In genomic region chr6:118577972-118578371, GRCh38 we compare ENCODE assay signal across 24 cellular contexts. TPM values are rescaled to one million over a fixed set of nuclear protein-coding genes. Genes with fewer than 3 reads are reported as not detected.
DNase-seq lines count a peak whose midpoint lies in the region; ATAC-seq, FAIRE-seq and TF ChIP-seq lines count a peak whose summit lies in the region.
"Had no signal": no experiment of that assay in that cellular context is flagged by ENCODE, and none has a peak within 500 bp of the region (broad histone marks: within the 10 kb centered on the region; RNA-seq: fewer than 3 reads in every experiment).

No MANE protein-coding gene starts in this region.

- DNase-seq in CD4-positive, alpha-beta T cell = no peak
- DNase-seq in Kasumi-1 (lab: John Stamatoyannopoulos, UW) (peak; percentile 58 to 77), astrocyte (ENCODE audit: low read depth) (no peak), omental fat pad (ENCODE audit: low spot score) (no peak)
- DNase-seq in effector CD8-positive, alpha-beta T cell (lab: John Stamatoyannopoulos, UW) = no peak
- no peak for DNase-seq in activated CD4-positive, alpha-beta T cell treated with anti-CD3 and anti-CD28 coated beads, Interleukin-2, amount 50 U/mL, for 1 hour
- DNase-seq: Calu3; CD8-positive, alpha-beta memory T cell; DMS153; H7; Karpas-422; MG63; NCI-H1048; NCI-H1436; NCI-H187 treated with DMSO at 0.1 percent for 48 hours; NCI-H2227 treated with DMSO at 0.1 percent for 48 hours; NCI-H510A; RPMI8226; SHP77 had no signal

- H3K4me1 Mint-ChIP-seq in CD4-positive, alpha-beta T cell (ENCODE audit: low read depth) = peaks cover 9% of the 10 kb centered on the region
- peaks cover 15% of the 10 kb centered on the region for H3K4me1 Mint-ChIP-seq in astrocyte (ENCODE audit: low read depth, unreplicated experiment)
- peaks cover 4% of the 10 kb centered on the region for H3K4me1 Mint-ChIP-seq in nephron

- no peaks in the 10 kb centered on the region for H3K27me3 ChIP-seq in CD4-positive, alpha-beta T cell (ENCODE audit: control insufficient read depth, insufficient read depth, low read length)
- no peaks in the 10 kb centered on the region for H3K27me3 ChIP-seq in astrocyte (ENCODE audit: insufficient read depth, low read length)
- H3K27me3 ChIP-seq: MG63 had no signal

- ATAC-seq in CD4-positive, alpha-beta T cell (ENCODE audit: poor library complexity) = no peak
- ATAC-seq in omental fat pad (ENCODE audit: low FRiP score) = no peak

- peaks cover 71% of the 10 kb centered on the region for H3K79me2 ChIP-seq in astrocyte (ENCODE audit: insufficient read depth, low read length)

- intact Hi-C loops in CD4-positive, alpha-beta T cell (cut with DNase I, micrococcal nuclease) = no loop called here

- H3K4me1 ChIP-seq in astrocyte (ENCODE audit: insufficient read depth, low read length) = peaks cover 7% of the 10 kb centered on the region

- peak overlapping the region; percentile 24 for H3K27ac Mint-ChIP-seq in CD4-positive, alpha-beta T cell
- H3K27ac Mint-ChIP-seq in astrocyte (ENCODE audit: unreplicated experiment) = no peak overlapping the region
- peak overlapping the region in 2 of 3 experiments; percentile 32 to 35 for H3K27ac Mint-ChIP-seq in nephron

- peaks cover 11% of the 10 kb centered on the region for H3K9me3 Mint-ChIP-seq in CD4-positive, alpha-beta T cell
- H3K9me3 Mint-ChIP-seq in astrocyte (ENCODE audit: unreplicated experiment) (peaks cover 37% of the 10 kb centered on the region), nephron (peaks cover 51% of the 10 kb centered on the region)

- H3K27ac ChIP-seq in CD4-positive, alpha-beta T cell (ENCODE audit: low read depth, low read length) = no peak overlapping the region
- H3K27ac ChIP-seq in astrocyte (ENCODE audit: low read depth, low read length) = no peak overlapping the region
- H3K27ac ChIP-seq: PC-9 had no signal

- POLR2A ChIA-PET in CD4-positive, alpha-beta T cell (lab: Charles Lee) = no interaction called here

- no peak overlapping the region for H3K4me2 ChIP-seq in astrocyte (ENCODE audit: low read length)
- H3K4me2 ChIP-seq: PC-9 had no signal

- H3K4me3 Mint-ChIP-seq in CD4-positive, alpha-beta T cell = no peak overlapping the region
- H3K4me3 Mint-ChIP-seq in astrocyte (ENCODE audit: unreplicated experiment) (peak overlapping the region; percentile 62), nephron (peak overlapping the region in 1 of 3 experiments; percentile 41)
- H3K4me3 Mint-ChIP-seq: CD8-positive, alpha-beta memory T cell had no signal

- no peak overlapping the region for H3K9ac ChIP-seq in astrocyte (ENCODE audit: low read length)

- H3K36me3 ChIP-seq in astrocyte (ENCODE audit: insufficient read depth, low read length) = peaks cover 6% of the 10 kb centered on the region

- H4K20me1 ChIP-seq in astrocyte (ENCODE audit: insufficient read depth, low read length) = peaks cover 43% of the 10 kb centered on the region

- no peak overlapping the region for H3K4me3 ChIP-seq in astrocyte (ENCODE audit: insufficient read depth, low read depth, low read length)
- H3K4me3 ChIP-seq: MG63, PC-9 had no signal

- TF ChIP-seq CTCF in CD4-positive, alpha-beta T cell (IDR thresholded peaks at IDR 0.05) = no peak
- TF ChIP-seq CTCF in astrocyte (IDR thresholded peaks at IDR 0.05; ENCODE audit: insufficient read depth, low read depth, low read length) (no peak), nephron (IDR thresholded peaks at IDR 0.05; ENCODE audit: unreplicated experiment in 3 of 3) (no peak), omental fat pad (IDR thresholded peaks at IDR 0.05) (no peak)

- H2AFZ ChIP-seq in astrocyte (ENCODE audit: low read depth, low read length) = no peak overlapping the region
- H2AFZ ChIP-seq: PC-9 had no signal

- H3K9me3 ChIP-seq in CD4-positive, alpha-beta T cell (ENCODE audit: control insufficient read depth, low read length) = peaks cover 70% of the 10 kb centered on the region
- H3K9me3 ChIP-seq in astrocyte (ENCODE audit: insufficient read depth, low read depth, low read length) = peaks cover 26% of the 10 kb centered on the region

- peaks cover 97% of the 10 kb centered on the region for H3K36me3 Mint-ChIP-seq in CD4-positive, alpha-beta T cell (ENCODE audit: low read depth)
- H3K36me3 Mint-ChIP-seq in astrocyte (ENCODE audit: low read depth, unreplicated experiment) (peaks cover 31% of the 10 kb centered on the region), nephron (ENCODE audit: low read depth) (peaks cover 66% of the 10 kb centered on the region)

- H3K27me3 Mint-ChIP-seq in CD4-positive, alpha-beta T cell = no peaks in the 10 kb centered on the region
- H3K27me3 Mint-ChIP-seq in astrocyte (ENCODE audit: low read depth, unreplicated experiment) (no peaks in the 10 kb centered on the region), nephron (ENCODE audit: low read depth) (no peaks in the 10 kb centered on the region)

- CTCF ChIA-PET in CD4-positive, alpha-beta T cell (lab: Charles Lee) = no interaction called here

- FAIRE-seq in astrocyte (lab: Jason Lieb, UNC) = no peak
- FAIRE-seq: GM12892 had no signal

RNA-seq across cellular contexts. Expression of gene PLN, which starts 29.9 kb away (rescaled TPM):
- total RNA-seq in CD4-positive, alpha-beta T cell = not detected
- total RNA-seq in astrocyte (0.43 TPM in 1 of 2 replicates, not detected in the other), omental fat pad (10 to 100 TPM in 1 of 4 donors, 1 to 10 TPM in 3; 3.4 to 41.0 (median 3.8) TPM)
- total RNA-seq: A673; Calu3; CD8-positive, alpha-beta memory T cell; G401; H7; PC-9 had no signal

Comparison
In these comparisons a context has a peak if more than half of its experiments do, and no peak if none do; other contexts are left out.
1. DNase-seq: peak in Kasumi-1 (2 of 2); none in CD4-positive, alpha-beta T cell (0 of 10), astrocyte (single experiment), effector CD8-positive, alpha-beta T cell (single experiment), omental fat pad (single experiment) and activated CD4-positive, alpha-beta T cell treated with anti-CD3 and anti-CD28 coated beads, Interleukin-2, amount 50 U/mL, for 1 hour (single experiment).